ENCODE assay signal across 20 cellular contexts in the genomic region with DNA sequence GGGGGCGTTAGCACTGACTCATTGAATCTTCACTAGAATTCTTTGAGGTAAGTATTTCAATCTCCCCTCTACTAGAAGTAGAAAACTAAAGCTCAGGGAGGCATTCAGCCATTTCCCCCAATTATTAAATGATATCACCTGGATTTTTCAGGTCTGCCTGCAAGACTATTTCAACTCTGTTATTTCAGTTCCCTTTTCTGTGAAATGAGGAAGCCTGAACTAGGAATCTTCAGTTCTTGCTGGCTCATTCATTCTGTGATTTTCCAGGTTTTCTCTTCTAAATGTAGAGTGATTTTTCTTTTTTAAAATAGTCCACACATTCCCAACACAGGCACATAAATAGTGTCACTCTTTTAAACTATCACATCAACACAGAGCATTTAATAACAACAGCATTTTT.
A peak's percentile ranks its signal among the peaks of the same experiment; 100 is the strongest.
DNase-seq lines count a peak whose midpoint lies in the region; ATAC-seq and TF ChIP-seq lines count a peak whose summit lies in the region.
"Had no signal": no experiment of that assay in that cellular context is flagged by ENCODE, and none has a peak within 500 bp of the region (broad histone marks: within the 10 kb centered on the region; RNA-seq: fewer than 3 reads in every experiment).

No MANE protein-coding gene starts in this region.

- H3K36me3 Mint-ChIP-seq in CD14-positive monocyte = no peaks in the 10 kb centered on the region
- no peaks in the 10 kb centered on the region for H3K36me3 Mint-ChIP-seq in memory B cell
- H3K36me3 Mint-ChIP-seq: CD4-positive, alpha-beta memory T cell had no signal

- H3K79me1 ChIP-seq in IMR-90 (ENCODE audit: low read depth in 1 of 2, low read length in 2 of 2) = no peaks in the 10 kb centered on the region

- peak overlapping the region; percentile 17 for H2BK5ac ChIP-seq in IMR-90 (ENCODE audit: low read depth, low read length, poor library complexity, severe bottlenecking)

- TF ChIP-seq RAD21 in IMR-90 (IDR thresholded peaks at IDR 0.05; ENCODE audit: low read length) = no peak

- no peak overlapping the region for H2AK9ac ChIP-seq in IMR-90 (replicated peaks; ENCODE audit: low read depth, low read length, poor library complexity)

- no peak overlapping the region for H4K91ac ChIP-seq in IMR-90 (ENCODE audit: insufficient read depth, low read depth, low read length)

- H3K23ac ChIP-seq in IMR-90 (ENCODE audit: low read depth, low read length) = no peak overlapping the region

- H3K4me1 Mint-ChIP-seq in CD14-positive monocyte (peaks cover 31% of the 10 kb centered on the region), memory B cell (no peaks in the 10 kb centered on the region)
- H3K4me1 Mint-ChIP-seq: CD4-positive, alpha-beta memory T cell had no signal

- no peaks in the 10 kb centered on the region for H3K36me3 ChIP-seq in IMR-90 (ENCODE audit: control insufficient read depth, insufficient read depth, low read length)
- H3K36me3 ChIP-seq: Peyer's patch had no signal

- DNase-seq in CD14-positive monocyte (ENCODE audit: low spot score) (no peak), IMR-90 (no peak), SKM-1 (lab: John Stamatoyannopoulos, UW; ENCODE audit: unreplicated experiment) (peak; percentile 39), memory B cell (ENCODE audit: low spot score in 2 of 2) (no peak)
- DNase-seq in stimulated activated naive CD8-positive, alpha-beta T cell treated with anti-CD3 and anti-CD28 coated beads, Interleukin-15, Interleukin-2, amounts not matched to agents 100 U/mL and 50 U/mL, for 24 hours = no peak
- DNase-seq: ACHN; Calu3; CD4-positive, alpha-beta memory T cell; DMS53; MM.1S; NCI-H1436; NCI-H2029; NCI-H2171 treated with DMSO at 0.1 percent for 48 hours; NCI-H748 treated with DMSO at 0.1 percent for 48 hours; Peyer's patch; Right ventricle myocardium superior; T-helper 1 cell had no signal

- H3K27ac Mint-ChIP-seq in CD14-positive monocyte (peak overlapping the region; percentile 23 to 87 (median 62)), memory B cell (no peak overlapping the region)
- H3K27ac Mint-ChIP-seq: CD4-positive, alpha-beta memory T cell had no signal

- no peak overlapping the region for H2BK20ac ChIP-seq in IMR-90 (ENCODE audit: low read depth, low read length)

- BruUV-seq in IMR-90 (replicated peaks; lab: Mats Ljungman, UMichigan) = no TSS peak

- dilution Hi-C loops in IMR-90 (cut with HindIII; ENCODE audit: low sequenced_read_pairs, unreplicated experiment) = no loop called here

- intact Hi-C loops in CD14-positive monocyte (cut with micrococcal nuclease) (loop anchor here in 1 of 2 donors (5.0 kb wide), 2 partner anchors 47 to 167 kb away; no protein-coding TSS in a partner anchor), IMR-90 (cut with micrococcal nuclease) (no loop called here)

- H3K14ac ChIP-seq in IMR-90 (replicated peaks; ENCODE audit: low read depth, low read length) = no peak overlapping the region

- no peak overlapping the region for H2BK15ac ChIP-seq in IMR-90 (ENCODE audit: low read depth, low read length)

- no peaks in the 10 kb centered on the region for H3K27me3 ChIP-seq in IMR-90 (ENCODE audit: control insufficient read depth, insufficient read depth, low read length)
- H3K27me3 ChIP-seq: Peyer's patch had no signal

- no peak overlapping the region for H3K27ac ChIP-seq in IMR-90 (ENCODE audit: insufficient read depth, low read length)
- H3K27ac ChIP-seq: Peyer's patch, SK-N-MC had no signal

- 0 out of 2 replicates have a peak overlapping the region, but pooled peaks have one; percentile 16 for H4K5ac ChIP-seq in IMR-90 (ENCODE audit: low read depth, low read length)

- peaks cover 9% of the 10 kb centered on the region for H3K4me1 ChIP-seq in IMR-90 (ENCODE audit: control insufficient read depth, insufficient read depth, low read length)
- H3K4me1 ChIP-seq: Peyer's patch had no signal

- peaks cover 0 to 3% (median 0%) of the 10 kb centered on the region in 7 donors for H3K9me3 Mint-ChIP-seq in CD14-positive monocyte
- no peaks in the 10 kb centered on the region for H3K9me3 Mint-ChIP-seq in memory B cell
- H3K9me3 Mint-ChIP-seq: CD4-positive, alpha-beta memory T cell had no signal

- TF ChIP-seq POLR2A in IMR-90 (IDR thresholded peaks at IDR 0.05; ENCODE audit: low read depth, low read length) = no peak

- H2BK120ac ChIP-seq in IMR-90 (ENCODE audit: low read depth, low read length) = no peak overlapping the region

- H2AK5ac ChIP-seq in IMR-90 (ENCODE audit: low read depth, low read length) = no peak overlapping the region; the same call in 1 of the 2 replicates

- no peaks in the 10 kb centered on the region for H4K20me1 ChIP-seq in IMR-90 (ENCODE audit: insufficient read depth, low read length)

- POLR2A ChIA-PET in IMR-90 (lab: Charles Lee; ENCODE audit: unreplicated experiment) = no interaction called here

- no peak overlapping the region for H3K4me3 ChIP-seq in IMR-90 (ENCODE audit: insufficient read depth, low read depth, low read length)
- H3K4me3 ChIP-seq: Peyer's patch, SK-N-MC had no signal

- no peak overlapping the region for H3K9ac ChIP-seq in IMR-90 (ENCODE audit: low read depth, low read length)

- CTCF ChIA-PET in IMR-90 (lab: Yijun Ruan, JAX) = no interaction called here

- in situ Hi-C loops in IMR-90 (cut with MboI; ENCODE audit: low sequenced_read_pairs) = no loop called here

- no peak overlapping the region for H4K8ac ChIP-seq in IMR-90 (ENCODE audit: low read depth in 2 of 2, low read length in 2 of 2)

- H3K4me3 Mint-ChIP-seq in CD14-positive monocyte (no peak overlapping the region), memory B cell (no peak overlapping the region)
- H3K4me3 Mint-ChIP-seq: CD4-positive, alpha-beta memory T cell had no signal

- no peaks in the 10 kb centered on the region; the same call in 1 of the 2 replicates for H3K9me1 ChIP-seq in IMR-90 (ENCODE audit: insufficient read depth, low read length)

- H3K27me3 Mint-ChIP-seq in CD14-positive monocyte (ENCODE audit: low read depth in 3 of 3) (peaks cover 0 to 1% (median 0%) of the 10 kb centered on the region in 3 donors), memory B cell (peaks cover 29% of the 10 kb centered on the region)

- H3K4ac ChIP-seq in IMR-90 (ENCODE audit: low read depth, low read length) = no peak overlapping the region

- H3K4me2 ChIP-seq in IMR-90 (ENCODE audit: low read depth, low read length) = no peak overlapping the region

- no peak for ATAC-seq in IMR-90 (ENCODE audit: low read depth)
- peak; percentile 38 for ATAC-seq in memory B cell (ENCODE audit: low read depth)
- no peak for ATAC-seq in GM21381 (IDR thresholded peaks at IDR 0.05; ENCODE audit: unreplicated experiment)
- ATAC-seq in GM21390 (IDR thresholded peaks at IDR 0.05; ENCODE audit: unreplicated experiment) = no peak
- no peak for ATAC-seq in stimulated activated naive CD8-positive, alpha-beta T cell treated with anti-CD3 and anti-CD28 coated beads, Interleukin-15, Interleukin-2, amounts not matched to agents 100 U/mL and 50 U/mL, for 24 hours

- no peak overlapping the region for H3K56ac ChIP-seq in IMR-90 (ENCODE audit: extremely low read depth, insufficient read depth, low read length)

- no peak overlapping the region; the same call in 1 of the 2 replicates for H3K18ac ChIP-seq in IMR-90 (ENCODE audit: low read depth, low read length)

- H3K9me3 ChIP-seq in IMR-90 (ENCODE audit: control insufficient read depth, insufficient read depth, low read length) = no peaks in the 10 kb centered on the region
- H3K9me3 ChIP-seq: Peyer's patch had no signal

- TF ChIP-seq CTCF in CD14-positive monocyte (IDR thresholded peaks at IDR 0.05) = no peak
- TF ChIP-seq CTCF in IMR-90 (conservative IDR thresholded peaks at IDR 0.05; ENCODE audit: low read depth, low read length) = no peak

- no CpG with 5 or more reads among the region's 1 CpG for WGBS in IMR-90 (ENCODE audit: extremely low coverage in 2 of 2, insufficient read length in 1 of 2), 2 experiments

- no peak overlapping the region for H2AFZ ChIP-seq in IMR-90 (replicated peaks; ENCODE audit: low read length, poor library complexity)

TF ChIP-seq in IMR-90, 13 proteins besides CTCF, POLR2A, EP300 and RAD21:
- TF ChIP-seq BHLHE40 (IDR thresholded peaks at IDR 0.05; ENCODE audit: low read depth, low read length) (no peak), CHD1 (IDR thresholded peaks at IDR 0.05; ENCODE audit: low read depth, low read length) (no peak), SMC3 (IDR thresholded peaks at IDR 0.05; ENCODE audit: low read depth, low read length) (no peak), MXI1 (IDR thresholded peaks at IDR 0.05; ENCODE audit: borderline replicate concordance, low read depth, low read length) (no peak), RFX5 (IDR thresholded peaks at IDR 0.05; ENCODE audit: low read depth, low read length) (no peak), MAFK (IDR thresholded peaks at IDR 0.05; ENCODE audit: low read depth, low read length) (no peak), NFE2L2 (IDR thresholded peaks at IDR 0.05; ENCODE audit: low read depth, low read length) (no peak), USF2 (IDR thresholded peaks at IDR 0.05; ENCODE audit: low read depth, low read length) (no peak), CEBPB (IDR thresholded peaks at IDR 0.05; ENCODE audit: low read depth, low read length) (no peak), RCOR1 (IDR thresholded peaks at IDR 0.05; ENCODE audit: insufficient replicate concordance, low read length) (no peak)
- TF ChIP-seq, protein P1, sequence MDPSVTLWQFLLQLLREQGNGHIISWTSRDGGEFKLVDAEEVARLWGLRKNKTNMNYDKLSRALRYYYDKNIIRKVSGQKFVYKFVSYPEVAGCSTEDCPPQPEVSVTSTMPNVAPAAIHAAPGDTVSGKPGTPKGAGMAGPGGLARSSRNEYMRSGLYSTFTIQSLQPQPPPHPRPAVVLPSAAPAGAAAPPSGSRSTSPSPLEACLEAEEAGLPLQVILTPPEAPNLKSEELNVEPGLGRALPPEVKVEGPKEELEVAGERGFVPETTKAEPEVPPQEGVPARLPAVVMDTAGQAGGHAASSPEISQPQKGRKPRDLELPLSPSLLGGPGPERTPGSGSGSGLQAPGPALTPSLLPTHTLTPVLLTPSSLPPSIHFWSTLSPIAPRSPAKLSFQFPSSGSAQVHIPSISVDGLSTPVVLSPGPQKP (IDR thresholded peaks at IDR 0.05; ENCODE audit: borderline replicate concordance, low read depth, low read length) = no peak
